Comparison of ENCODE assay signal across 1 cellular context in the genomic region with DNA sequence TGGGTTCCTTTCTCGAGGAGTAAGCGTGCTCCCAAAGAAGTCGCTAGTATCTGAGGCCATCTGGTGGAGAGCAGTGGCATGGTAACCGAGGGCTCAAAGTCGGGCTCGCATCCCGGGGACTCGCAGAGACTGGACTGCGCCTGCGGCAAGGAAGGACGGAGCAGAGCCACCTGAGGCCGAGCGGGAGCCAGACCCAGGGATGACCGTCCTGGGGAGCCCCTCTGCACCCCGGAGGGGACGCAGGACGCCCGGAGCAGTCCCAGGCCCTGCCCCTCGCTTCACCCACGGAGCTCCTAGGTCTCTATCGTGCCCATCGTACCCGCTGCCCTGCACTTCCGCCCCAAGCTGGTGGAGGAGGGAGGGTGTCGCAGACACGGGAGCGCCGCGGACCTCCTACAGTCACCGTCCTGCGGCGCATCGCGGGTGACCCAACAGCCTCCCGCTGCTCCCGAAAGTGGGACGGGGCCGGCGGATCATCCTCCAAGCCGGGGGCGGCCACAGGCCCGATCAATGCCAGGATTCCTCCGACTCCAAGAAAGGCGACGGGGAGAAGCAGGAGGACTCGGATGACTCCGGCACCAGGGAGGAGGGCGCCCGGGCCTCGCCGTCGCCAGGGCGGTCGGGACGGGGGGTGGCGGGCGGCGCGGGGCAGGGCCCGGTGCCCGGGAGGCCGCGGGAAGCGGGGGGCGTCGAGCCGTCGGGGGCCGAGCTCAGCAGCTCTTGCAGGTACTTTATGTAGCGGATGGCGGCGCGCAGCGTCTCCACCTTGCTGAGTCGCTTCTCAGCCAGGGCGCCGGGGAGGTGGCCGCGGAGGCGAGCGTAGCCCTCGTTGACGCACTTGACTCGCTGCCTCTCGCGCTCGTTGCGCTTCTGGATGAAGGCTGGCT.
TF ChIP-seq lines count a peak whose summit lies in the region.

No MANE protein-coding gene starts in this region.

TF ChIP-seq in H1, 55 proteins besides CTCF, POLR2A, EP300 and RAD21:
- TF ChIP-seq SP1 (IDR thresholded peaks at IDR 0.05; ENCODE audit: low read depth, low read length) = no peak
- no peak for TF ChIP-seq NANOG (IDR thresholded peaks at IDR 0.05; ENCODE audit: insufficient read depth, low read depth, low read length, poor library complexity, severe bottlenecking)
- no peak for TF ChIP-seq JUN (IDR thresholded peaks at IDR 0.05; ENCODE audit: low read depth, low read length)
- peak; percentile 57 for TF ChIP-seq EZH2 (IDR thresholded peaks at IDR 0.05; ENCODE audit: low read depth, low read length, severe bottlenecking)
- TF ChIP-seq TAF7 (optimal IDR thresholded peaks at IDR 0.05; ENCODE audit: borderline replicate concordance, low read depth, low read length) = no peak
- peak; percentile 72; the same call in 1 of the 2 replicates for TF ChIP-seq POLR2AphosphoS5 (IDR thresholded peaks at IDR 0.05; ENCODE audit: low read depth, low read length)
- TF ChIP-seq CBX8 (IDR thresholded peaks at IDR 0.05; ENCODE audit: borderline replicate concordance, low read depth, low read length) = no peak
- TF ChIP-seq, protein P1, sequence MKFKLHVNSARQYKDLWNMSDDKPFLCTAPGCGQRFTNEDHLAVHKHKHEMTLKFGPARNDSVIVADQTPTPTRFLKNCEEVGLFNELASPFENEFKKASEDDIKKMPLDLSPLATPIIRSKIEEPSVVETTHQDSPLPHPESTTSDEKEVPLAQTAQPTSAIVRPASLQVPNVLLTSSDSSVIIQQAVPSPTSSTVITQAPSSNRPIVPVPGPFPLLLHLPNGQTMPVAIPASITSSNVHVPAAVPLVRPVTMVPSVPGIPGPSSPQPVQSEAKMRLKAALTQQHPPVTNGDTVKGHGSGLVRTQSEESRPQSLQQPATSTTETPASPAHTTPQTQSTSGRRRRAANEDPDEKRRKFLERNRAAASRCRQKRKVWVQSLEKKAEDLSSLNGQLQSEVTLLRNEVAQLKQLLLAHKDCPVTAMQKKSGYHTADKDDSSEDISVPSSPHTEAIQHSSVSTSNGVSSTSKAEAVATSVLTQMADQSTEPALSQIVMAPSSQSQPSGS (IDR thresholded peaks at IDR 0.05; ENCODE audit: low read length) = no peak
- TF ChIP-seq TCF12 (IDR thresholded peaks at IDR 0.05; ENCODE audit: low read depth, low read length) = no peak
- peak; percentile 78; the same call in 1 of the 2 replicates for TF ChIP-seq GABPA (IDR thresholded peaks at IDR 0.05; ENCODE audit: borderline replicate concordance, insufficient read depth, low read length)
- no peak for TF ChIP-seq HDAC6 (IDR thresholded peaks at IDR 0.05; ENCODE audit: low read depth, low read length)
- peak in 1 of 2 experiments; percentile 38; a peak in 1 of 4 replicates for TF ChIP-seq SIN3A (conservative IDR thresholded peaks at IDR 0.05 in 1 of 2, IDR thresholded peaks at IDR 0.05 in 1 of 2; ENCODE audit: low read depth in 1 of 2, low read length in 2 of 2)
- peak; percentile 65; the same call in 1 of the 2 replicates for TF ChIP-seq TBP (IDR thresholded peaks at IDR 0.05; ENCODE audit: low read depth, low read length)
- no peak for TF ChIP-seq CBX5 (IDR thresholded peaks at IDR 0.05; ENCODE audit: low read depth, low read length)
- no peak for TF ChIP-seq SRF (IDR thresholded peaks at IDR 0.05; ENCODE audit: low read depth, low read length)
- peak; percentile 99 for TF ChIP-seq KDM4A (IDR thresholded peaks at IDR 0.05; ENCODE audit: low read depth, low read length, severe bottlenecking)
- TF ChIP-seq SIRT6 (IDR thresholded peaks at IDR 0.05; ENCODE audit: low read length) = no peak
- TF ChIP-seq KDM5A (IDR thresholded peaks at IDR 0.05; ENCODE audit: low read length) = no peak
- no peak for TF ChIP-seq JUND (IDR thresholded peaks at IDR 0.05; ENCODE audit: low read length)
- no peak for TF ChIP-seq CTBP2 (IDR thresholded peaks at IDR 0.05; ENCODE audit: borderline replicate concordance, insufficient read depth, insufficient read length, low read length)
- TF ChIP-seq YY1 (IDR thresholded peaks at IDR 0.05; ENCODE audit: low read depth, low read length) = peak; percentile 50; the same call in 1 of the 2 replicates
- 0 out of 4 replicates have a peak, but pooled peaks have one; percentile 24 to 46 for TF ChIP-seq HDAC2 (IDR thresholded peaks at IDR 0.05; ENCODE audit: borderline replicate concordance in 1 of 2, low read depth in 2 of 2, low read length in 2 of 2)
- peak; percentile 65 for TF ChIP-seq TAF1 (IDR thresholded peaks at IDR 0.05; ENCODE audit: low read depth, low read length)
- TF ChIP-seq, protein P2, sequence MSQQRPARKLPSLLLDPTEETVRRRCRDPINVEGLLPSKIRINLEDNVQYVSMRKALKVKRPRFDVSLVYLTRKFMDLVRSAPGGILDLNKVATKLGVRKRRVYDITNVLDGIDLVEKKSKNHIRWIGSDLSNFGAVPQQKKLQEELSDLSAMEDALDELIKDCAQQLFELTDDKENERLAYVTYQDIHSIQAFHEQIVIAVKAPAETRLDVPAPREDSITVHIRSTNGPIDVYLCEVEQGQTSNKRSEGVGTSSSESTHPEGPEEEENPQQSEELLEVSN (IDR thresholded peaks at IDR 0.05) = peak; percentile 26; the same call in 1 of the 2 replicates
- TF ChIP-seq, protein P3, sequence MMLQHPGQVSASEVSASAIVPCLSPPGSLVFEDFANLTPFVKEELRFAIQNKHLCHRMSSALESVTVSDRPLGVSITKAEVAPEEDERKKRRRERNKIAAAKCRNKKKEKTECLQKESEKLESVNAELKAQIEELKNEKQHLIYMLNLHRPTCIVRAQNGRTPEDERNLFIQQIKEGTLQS (IDR thresholded peaks at IDR 0.05; ENCODE audit: insufficient read depth, low read depth, low read length) = 0 out of 2 replicates have a peak, but pooled peaks have one; percentile 22
- no peak for TF ChIP-seq RFX5 (IDR thresholded peaks at IDR 0.05; ENCODE audit: borderline replicate concordance, low read depth, low read length)
- TF ChIP-seq CEBPB (IDR thresholded peaks at IDR 0.05; ENCODE audit: low read depth, low read length) = no peak
- TF ChIP-seq BRCA1 (IDR thresholded peaks at IDR 0.05; ENCODE audit: low read depth, low read length) = no peak
- TF ChIP-seq ZNF274 (IDR thresholded peaks at IDR 0.05; ENCODE audit: borderline replicate concordance, extremely low read depth, low read length) = no peak
- TF ChIP-seq KDM1A (IDR thresholded peaks at IDR 0.05; ENCODE audit: borderline replicate concordance, low read length) = no peak; the same call in 1 of the 2 replicates
- no peak; the same call in 1 of the 2 replicates for TF ChIP-seq CREB1 (IDR thresholded peaks at IDR 0.05)
- TF ChIP-seq, protein P4, sequence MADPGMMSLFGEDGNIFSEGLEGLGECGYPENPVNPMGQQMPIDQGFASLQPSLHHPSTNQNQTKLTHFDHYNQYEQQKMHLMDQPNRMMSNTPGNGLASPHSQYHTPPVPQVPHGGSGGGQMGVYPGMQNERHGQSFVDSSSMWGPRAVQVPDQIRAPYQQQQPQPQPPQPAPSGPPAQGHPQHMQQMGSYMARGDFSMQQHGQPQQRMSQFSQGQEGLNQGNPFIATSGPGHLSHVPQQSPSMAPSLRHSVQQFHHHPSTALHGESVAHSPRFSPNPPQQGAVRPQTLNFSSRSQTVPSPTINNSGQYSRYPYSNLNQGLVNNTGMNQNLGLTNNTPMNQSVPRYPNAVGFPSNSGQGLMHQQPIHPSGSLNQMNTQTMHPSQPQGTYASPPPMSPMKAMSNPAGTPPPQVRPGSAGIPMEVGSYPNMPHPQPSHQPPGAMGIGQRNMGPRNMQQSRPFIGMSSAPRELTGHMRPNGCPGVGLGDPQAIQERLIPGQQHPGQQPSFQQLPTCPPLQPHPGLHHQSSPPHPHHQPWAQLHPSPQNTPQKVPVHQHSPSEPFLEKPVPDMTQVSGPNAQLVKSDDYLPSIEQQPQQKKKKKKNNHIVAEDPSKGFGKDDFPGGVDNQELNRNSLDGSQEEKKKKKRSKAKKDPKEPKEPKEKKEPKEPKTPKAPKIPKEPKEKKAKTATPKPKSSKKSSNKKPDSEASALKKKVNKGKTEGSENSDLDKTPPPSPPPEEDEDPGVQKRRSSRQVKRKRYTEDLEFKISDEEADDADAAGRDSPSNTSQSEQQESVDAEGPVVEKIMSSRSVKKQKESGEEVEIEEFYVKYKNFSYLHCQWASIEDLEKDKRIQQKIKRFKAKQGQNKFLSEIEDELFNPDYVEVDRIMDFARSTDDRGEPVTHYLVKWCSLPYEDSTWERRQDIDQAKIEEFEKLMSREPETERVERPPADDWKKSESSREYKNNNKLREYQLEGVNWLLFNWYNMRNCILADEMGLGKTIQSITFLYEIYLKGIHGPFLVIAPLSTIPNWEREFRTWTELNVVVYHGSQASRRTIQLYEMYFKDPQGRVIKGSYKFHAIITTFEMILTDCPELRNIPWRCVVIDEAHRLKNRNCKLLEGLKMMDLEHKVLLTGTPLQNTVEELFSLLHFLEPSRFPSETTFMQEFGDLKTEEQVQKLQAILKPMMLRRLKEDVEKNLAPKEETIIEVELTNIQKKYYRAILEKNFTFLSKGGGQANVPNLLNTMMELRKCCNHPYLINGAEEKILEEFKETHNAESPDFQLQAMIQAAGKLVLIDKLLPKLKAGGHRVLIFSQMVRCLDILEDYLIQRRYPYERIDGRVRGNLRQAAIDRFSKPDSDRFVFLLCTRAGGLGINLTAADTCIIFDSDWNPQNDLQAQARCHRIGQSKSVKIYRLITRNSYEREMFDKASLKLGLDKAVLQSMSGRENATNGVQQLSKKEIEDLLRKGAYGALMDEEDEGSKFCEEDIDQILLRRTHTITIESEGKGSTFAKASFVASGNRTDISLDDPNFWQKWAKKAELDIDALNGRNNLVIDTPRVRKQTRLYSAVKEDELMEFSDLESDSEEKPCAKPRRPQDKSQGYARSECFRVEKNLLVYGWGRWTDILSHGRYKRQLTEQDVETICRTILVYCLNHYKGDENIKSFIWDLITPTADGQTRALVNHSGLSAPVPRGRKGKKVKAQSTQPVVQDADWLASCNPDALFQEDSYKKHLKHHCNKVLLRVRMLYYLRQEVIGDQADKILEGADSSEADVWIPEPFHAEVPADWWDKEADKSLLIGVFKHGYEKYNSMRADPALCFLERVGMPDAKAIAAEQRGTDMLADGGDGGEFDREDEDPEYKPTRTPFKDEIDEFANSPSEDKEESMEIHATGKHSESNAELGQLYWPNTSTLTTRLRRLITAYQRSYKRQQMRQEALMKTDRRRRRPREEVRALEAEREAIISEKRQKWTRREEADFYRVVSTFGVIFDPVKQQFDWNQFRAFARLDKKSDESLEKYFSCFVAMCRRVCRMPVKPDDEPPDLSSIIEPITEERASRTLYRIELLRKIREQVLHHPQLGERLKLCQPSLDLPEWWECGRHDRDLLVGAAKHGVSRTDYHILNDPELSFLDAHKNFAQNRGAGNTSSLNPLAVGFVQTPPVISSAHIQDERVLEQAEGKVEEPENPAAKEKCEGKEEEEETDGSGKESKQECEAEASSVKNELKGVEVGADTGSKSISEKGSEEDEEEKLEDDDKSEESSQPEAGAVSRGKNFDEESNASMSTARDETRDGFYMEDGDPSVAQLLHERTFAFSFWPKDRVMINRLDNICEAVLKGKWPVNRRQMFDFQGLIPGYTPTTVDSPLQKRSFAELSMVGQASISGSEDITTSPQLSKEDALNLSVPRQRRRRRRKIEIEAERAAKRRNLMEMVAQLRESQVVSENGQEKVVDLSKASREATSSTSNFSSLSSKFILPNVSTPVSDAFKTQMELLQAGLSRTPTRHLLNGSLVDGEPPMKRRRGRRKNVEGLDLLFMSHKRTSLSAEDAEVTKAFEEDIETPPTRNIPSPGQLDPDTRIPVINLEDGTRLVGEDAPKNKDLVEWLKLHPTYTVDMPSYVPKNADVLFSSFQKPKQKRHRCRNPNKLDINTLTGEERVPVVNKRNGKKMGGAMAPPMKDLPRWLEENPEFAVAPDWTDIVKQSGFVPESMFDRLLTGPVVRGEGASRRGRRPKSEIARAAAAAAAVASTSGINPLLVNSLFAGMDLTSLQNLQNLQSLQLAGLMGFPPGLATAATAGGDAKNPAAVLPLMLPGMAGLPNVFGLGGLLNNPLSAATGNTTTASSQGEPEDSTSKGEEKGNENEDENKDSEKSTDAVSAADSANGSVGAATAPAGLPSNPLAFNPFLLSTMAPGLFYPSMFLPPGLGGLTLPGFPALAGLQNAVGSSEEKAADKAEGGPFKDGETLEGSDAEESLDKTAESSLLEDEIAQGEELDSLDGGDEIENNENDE (IDR thresholded peaks at IDR 0.05; ENCODE audit: insufficient replicate concordance, low read length) = no peak
- TF ChIP-seq SAP30 (IDR thresholded peaks at IDR 0.05; ENCODE audit: insufficient read depth, insufficient replicate concordance, low read length) = no peak
- TF ChIP-seq, protein P5, sequence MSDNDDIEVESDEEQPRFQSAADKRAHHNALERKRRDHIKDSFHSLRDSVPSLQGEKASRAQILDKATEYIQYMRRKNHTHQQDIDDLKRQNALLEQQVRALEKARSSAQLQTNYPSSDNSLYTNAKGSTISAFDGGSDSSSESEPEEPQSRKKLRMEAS (IDR thresholded peaks at IDR 0.05) = peak; percentile 91
- TF ChIP-seq NRF1 (IDR thresholded peaks at IDR 0.05; ENCODE audit: low read depth, low read length) = no peak
- no peak for TF ChIP-seq GTF2F1 (IDR thresholded peaks at IDR 0.05; ENCODE audit: borderline replicate concordance, low read depth, low read length)
- no peak for TF ChIP-seq POU5F1 (IDR thresholded peaks at IDR 0.05; ENCODE audit: low read depth, low read length)
- TF ChIP-seq RXRA (IDR thresholded peaks at IDR 0.05; ENCODE audit: insufficient read depth, low read depth, low read length) = no peak
- no peak for TF ChIP-seq SP4 (IDR thresholded peaks at IDR 0.05; ENCODE audit: low read length)
- TF ChIP-seq RNF2 (IDR thresholded peaks at IDR 0.05; ENCODE audit: borderline replicate concordance, low read depth, low read length, missing control alignments, poor library complexity, severe bottlenecking) = no peak
- TF ChIP-seq CHD2 (IDR thresholded peaks at IDR 0.05; ENCODE audit: low read length) = peak; percentile 48; the same call in 1 of the 2 replicates
- no peak for TF ChIP-seq BACH1 (IDR thresholded peaks at IDR 0.05; ENCODE audit: low read length)
- peak; percentile 82 for TF ChIP-seq ASH2L (IDR thresholded peaks at IDR 0.05; ENCODE audit: low read length)
- peak; percentile 44; the same call in 1 of the 2 replicates for TF ChIP-seq EGR1 (IDR thresholded peaks at IDR 0.05; ENCODE audit: borderline replicate concordance, low read depth, low read length)
